ENCODE assay signal across 12 cellular contexts in genomic region chr19:1851581-1852293, GRCh38. TPM values are rescaled to one million over a fixed set of nuclear protein-coding genes. Genes with fewer than 3 reads are reported as not detected.
DNase-seq lines count a peak whose midpoint lies in the region; ATAC-seq and TF ChIP-seq lines count a peak whose summit lies in the region.
"Had no signal": no experiment of that assay in that cellular context is flagged by ENCODE, and none has a peak within 500 bp of the region (broad histone marks: within the 10 kb centered on the region; RNA-seq: fewer than 3 reads in every experiment).

No MANE protein-coding gene starts in this region.

- H3K27ac ChIP-seq in right cardiac atrium (ENCODE audit: low read length) (no peak overlapping the region), tibial nerve (peak overlapping the region in 3 of 4 donors; percentile 31 to 94 (median 54))
- H3K27ac ChIP-seq: pancreas, VCaP had no signal

- peak overlapping the region; percentile 82 for H3K27ac Mint-ChIP-seq in activated T-cell treated with anti-CD3 and anti-CD28 coated beads, Interleukin-2, amount 50 U/mL, for 24 hours
- H3K27ac Mint-ChIP-seq in immature natural killer cell, result peak overlapping the region in 3 of 6 donors; percentile 45 to 61 (median 55)
- H3K27ac Mint-ChIP-seq: HFFc6 had no signal

- peaks cover 0 to 6% (median 0%) of the 10 kb centered on the region in 3 donors for H3K36me3 ChIP-seq in tibial nerve
- H3K36me3 ChIP-seq: pancreas had no signal

- no peak for ATAC-seq in right cardiac atrium
- no peak for ATAC-seq in GM19023 (IDR thresholded peaks at IDR 0.05; ENCODE audit: unreplicated experiment)
- ATAC-seq: pancreas had no signal

- H3K4me1 Mint-ChIP-seq in activated T-cell treated with anti-CD3 and anti-CD28 coated beads, Interleukin-2, amount 50 U/mL, for 24 hours (ENCODE audit: low read depth), result peaks cover 67% of the 10 kb centered on the region
- H3K4me1 Mint-ChIP-seq in immature natural killer cell, result peaks cover 43 to 58% of the 10 kb centered on the region in 2 donors

- H3K9me3 Mint-ChIP-seq in activated T-cell treated with anti-CD3 and anti-CD28 coated beads, Interleukin-2, amount 50 U/mL, for 24 hours, result no peaks in the 10 kb centered on the region
- no peaks in the 10 kb centered on the region for H3K9me3 Mint-ChIP-seq in immature natural killer cell
- H3K9me3 Mint-ChIP-seq: HFFc6 had no signal

- no peak overlapping the region for H3K4me3 ChIP-seq in right cardiac atrium (ENCODE audit: low read length)
- H3K4me3 ChIP-seq in tibial nerve, result peak overlapping the region in 1 of 4 donors; percentile 25
- H3K4me3 ChIP-seq: pancreas had no signal

- H3K27me3 Mint-ChIP-seq in activated T-cell treated with anti-CD3 and anti-CD28 coated beads, Interleukin-2, amount 50 U/mL, for 24 hours, result no peaks in the 10 kb centered on the region
- peaks cover 11 to 50% (median 21%) of the 10 kb centered on the region in 3 donors for H3K27me3 Mint-ChIP-seq in immature natural killer cell (ENCODE audit: low read depth in 3 of 3)

- 28% methylated on average over 58 of the region's 58 CpGs for WGBS in right cardiac atrium
- WGBS in tibial nerve, 2 donors, result 10 to 16% methylated on average over 32 to 34 of the region's 58 CpGs

- TF ChIP-seq POLR2A in tibial nerve (IDR thresholded peaks at IDR 0.05), result no peak

- intact Hi-C loops in right cardiac atrium (cut with DNase I), result no loop called here
- intact Hi-C loops in cardiac septum (cut with DNase I), result no loop called here

- H3K4me1 ChIP-seq in right cardiac atrium (ENCODE audit: control insufficient read depth, insufficient read depth, low read length) (peaks cover 3% of the 10 kb centered on the region), tibial nerve (peaks cover 5 to 71% (median 38%) of the 10 kb centered on the region in 4 donors)

- H3K27me3 ChIP-seq in right cardiac atrium (ENCODE audit: control insufficient read depth, insufficient read depth), result no peaks in the 10 kb centered on the region
- H3K27me3 ChIP-seq in tibial nerve, result peaks cover 0 to 5% of the 10 kb centered on the region in 2 donors
- H3K27me3 ChIP-seq: pancreas had no signal

- peak overlapping the region; percentile 38 for H3K4me3 Mint-ChIP-seq in activated T-cell treated with anti-CD3 and anti-CD28 coated beads, Interleukin-2, amount 50 U/mL, for 24 hours
- H3K4me3 Mint-ChIP-seq in immature natural killer cell, result peak overlapping the region in 2 of 5 donors; percentile 15 to 36
- H3K4me3 Mint-ChIP-seq: HFFc6 had no signal

- TF ChIP-seq EP300 in tibial nerve (IDR thresholded peaks at IDR 0.05), result no peak

- no peak for TF ChIP-seq CTCF in tibial nerve (IDR thresholded peaks at IDR 0.05)

- no peaks in the 10 kb centered on the region for H3K9me3 ChIP-seq in right cardiac atrium (ENCODE audit: control insufficient read depth, low read length)
- H3K9me3 ChIP-seq in tibial nerve, result no peaks in the 10 kb centered on the region
- H3K9me3 ChIP-seq: pancreas had no signal

- DNase-seq in right cardiac atrium (peak in 2 of 3 donors; percentile 61 to 80), cardiac septum (ENCODE audit: low spot score) (no peak), immature natural killer cell (peak; percentile 55 to 69 (median 59)), tibial nerve (ENCODE audit: low spot score in 2 of 2) (no peak), COLO829 (ENCODE audit: low spot score) (no peak), C1 segment of cervical spinal cord (lab: John Stamatoyannopoulos, UW) (no peak)
- peak; percentile 69 for DNase-seq in activated T-cell treated with anti-CD3 and anti-CD28 coated beads, Interleukin-2, amount 50 U/mL, for 24 hours
- DNase-seq: HFFc6, NCI-H748 treated with DMSO at 0.1 percent for 48 hours had no signal

- peaks cover 41% of the 10 kb centered on the region for H3K36me3 Mint-ChIP-seq in activated T-cell treated with anti-CD3 and anti-CD28 coated beads, Interleukin-2, amount 50 U/mL, for 24 hours (ENCODE audit: low read depth)
- no peaks in the 10 kb centered on the region for H3K36me3 Mint-ChIP-seq in immature natural killer cell

RNA-seq across cellular contexts. Expression of gene REXO1, which starts 3.5 kb away (rescaled TPM):
- 10 to 100 TPM; 12.8 to 22.1 (median 17.4) TPM for total RNA-seq in right cardiac atrium
- 15.3 TPM for polyA plus RNA-seq in right cardiac atrium
- 16.7 TPM for total RNA-seq in cardiac septum
- 10 to 100 TPM in 1 of 3 donors, 1 to 10 TPM in 1, under 1 TPM in 1; 0.63 to 13.0 (median 4.5) TPM for polyA plus RNA-seq in immature natural killer cell
- total RNA-seq in tibial nerve, result 10 to 100 TPM; 17.9 to 87.3 (median 31.1) TPM

RNA-seq across cellular contexts. Expression of gene KLF16, which starts 11.6 kb away (rescaled TPM):
- total RNA-seq in right cardiac atrium (10 to 100 TPM in 1 of 4 donors, 1 to 10 TPM in 3; 6.4 to 11.1 (median 7.3) TPM), cardiac septum (14.1 TPM), tibial nerve (1 to 10 TPM; 4.6 to 8.4 (median 7.0) TPM)
- polyA plus RNA-seq in right cardiac atrium (4.5 TPM), immature natural killer cell (under 1 TPM; 0.12 to 0.55 (median 0.49) TPM)

RNA-seq across cellular contexts. Expression of gene ABHD17A, which starts 33.6 kb away (rescaled TPM):
- total RNA-seq in right cardiac atrium (10 to 100 TPM; 64.4 to 71.3 (median 68.3) TPM), cardiac septum (61.1 TPM), tibial nerve (100 to 1,000 TPM; 127 to 165 (median 132) TPM)
- polyA plus RNA-seq in right cardiac atrium (96.0 TPM), immature natural killer cell (100 to 1,000 TPM; 652 to 783 (median 741) TPM)

RNA-seq across cellular contexts. Expression of gene ATP8B3, which starts 39.7 kb away (rescaled TPM):
- total RNA-seq in right cardiac atrium (1 to 10 TPM in 3 of 4 donors, under 1 TPM in 1; 0.53 to 1.9 (median 1.5) TPM), cardiac septum (0.78 TPM), tibial nerve (1 to 10 TPM in 2 of 4 donors, under 1 TPM in 2; 0.21 to 2.4 (median 1.2) TPM)
- polyA plus RNA-seq in right cardiac atrium (0.97 TPM), immature natural killer cell (1 to 10 TPM; 1.7 to 3.3 (median 3.1) TPM)

RNA-seq across cellular contexts. Expression of gene ADAT3, which starts 53.5 kb away (rescaled TPM):
- total RNA-seq in right cardiac atrium (1 to 10 TPM; 1.2 to 2.7 (median 2.0) TPM), cardiac septum (2.1 TPM), tibial nerve (1 to 10 TPM; 2.4 to 8.7 (median 4.8) TPM)
- polyA plus RNA-seq in right cardiac atrium (1.8 TPM), immature natural killer cell (10 to 100 TPM in 1 of 3 donors, 1 to 10 TPM in 2; 2.1 to 10.0 (median 4.3) TPM)

Comparison
In these comparisons a context has a peak if more than half of its experiments do, and no peak if none do; other contexts are left out.
1. DNase-seq: peak in right cardiac atrium (2 of 3), activated T-cell treated with anti-CD3 and anti-CD28 coated beads, Interleukin-2, amount 50 U/mL, for 24 hours (single experiment) and immature natural killer cell (3 of 3); none in cardiac septum (single experiment), tibial nerve (0 of 2), COLO829 (single experiment) and C1 segment of cervical spinal cord (0 of 14).